Comparison of ENCODE assay signal across 18 cellular contexts in genomic region chr5:171055881-171056454, GRCh38.
"Had no signal": no experiment of that assay in that cellular context is flagged by ENCODE, and none has a peak within 500 bp of the region (broad histone marks: within the 10 kb centered on the region; RNA-seq: fewer than 3 reads in every experiment).

No MANE protein-coding gene starts in this region.

- H3K9me3 Mint-ChIP-seq: activated CD4-positive, alpha-beta T cell treated with anti-CD3 and anti-CD28 coated beads, Interleukin-2, amount 10 ng/mL, durations not matched to agents 24 days and 14 days had no signal

- H3K27me3 Mint-ChIP-seq: activated CD4-positive, alpha-beta T cell treated with anti-CD3 and anti-CD28 coated beads, Interleukin-2, amount 10 ng/mL, durations not matched to agents 24 days and 14 days had no signal

- H3K27ac Mint-ChIP-seq: activated CD4-positive, alpha-beta T cell treated with anti-CD3 and anti-CD28 coated beads, Interleukin-2, amount 10 ng/mL, durations not matched to agents 24 days and 14 days; activated T-helper 1 cell treated with anti-CD3 and anti-CD28 coated beads, Interleukin-12 subunit alpha, Interleukin-12 subunit beta, Interleukin-2, Interleukin-4 antibody, amounts not matched to agents 30 ng/mL and 10 ng/mL and 1 ng/mL, durations not matched to agents 14 hours and 24 hours and 36 hours; naive thymus-derived CD4-positive, alpha-beta T cell; WTC11 had no signal

- H3K27ac ChIP-seq: prostate gland, right lobe of liver had no signal

- H3K36me3 Mint-ChIP-seq: naive thymus-derived CD4-positive, alpha-beta T cell had no signal

- H3K4me1 Mint-ChIP-seq: activated CD4-positive, alpha-beta T cell treated with anti-CD3 and anti-CD28 coated beads, Interleukin-2, amount 10 ng/mL, durations not matched to agents 24 days and 14 days; naive thymus-derived CD4-positive, alpha-beta T cell; WTC11 had no signal

- H3K4me3 ChIP-seq: prostate gland, right lobe of liver had no signal

- H3K36me3 ChIP-seq: prostate gland had no signal

- ATAC-seq: naive thymus-derived CD4-positive, alpha-beta T cell; right lobe of liver; SK-N-SH treated with all-trans-retinoic acid at 6 μM for 48 hours; WTC11 had no signal

- DNase-seq: activated CD4-positive, alpha-beta T cell treated with anti-CD3 and anti-CD28 coated beads, Interleukin-2, amount 10 ng/mL, durations not matched to agents 24 days and 14 days; activated naive CD4-positive, alpha-beta T cell treated with Interleukin-2 at 50 U/mL for 16 hours; central memory CD4-positive, alpha-beta T cell; effector memory CD4-positive, alpha-beta T cell; foreskin melanocyte; head of caudate nucleus; kidney glomerular epithelial cell; naive thymus-derived CD4-positive, alpha-beta T cell; occipital lobe; right lobe of liver; stimulated activated CD4-positive, alpha-beta T cell treated with anti-CD3 and anti-CD28 coated beads, Interleukin-12 subunit alpha, Interleukin-12 subunit beta, amount 100 ng/mL, for 4 hours; stimulated activated naive CD4-positive, alpha-beta T cell; substantia nigra; trophoblast cell had no signal

- H3K4me1 ChIP-seq: prostate gland, right lobe of liver had no signal

- H3K4me3 Mint-ChIP-seq: activated CD4-positive, alpha-beta T cell treated with anti-CD3 and anti-CD28 coated beads, Interleukin-2, amount 10 ng/mL, durations not matched to agents 24 days and 14 days; activated T-helper 1 cell treated with anti-CD3 and anti-CD28 coated beads, Interleukin-12 subunit alpha, Interleukin-12 subunit beta, Interleukin-2, Interleukin-4 antibody, amounts not matched to agents 30 ng/mL and 10 ng/mL and 1 ng/mL, durations not matched to agents 14 hours and 24 hours and 36 hours; naive thymus-derived CD4-positive, alpha-beta T cell; WTC11 had no signal

- H3K9me3 ChIP-seq: prostate gland had no signal

- H3K27me3 ChIP-seq: right lobe of liver had no signal
